Comparison of ENCODE assay signal across 19 cellular contexts in the genomic region with DNA sequence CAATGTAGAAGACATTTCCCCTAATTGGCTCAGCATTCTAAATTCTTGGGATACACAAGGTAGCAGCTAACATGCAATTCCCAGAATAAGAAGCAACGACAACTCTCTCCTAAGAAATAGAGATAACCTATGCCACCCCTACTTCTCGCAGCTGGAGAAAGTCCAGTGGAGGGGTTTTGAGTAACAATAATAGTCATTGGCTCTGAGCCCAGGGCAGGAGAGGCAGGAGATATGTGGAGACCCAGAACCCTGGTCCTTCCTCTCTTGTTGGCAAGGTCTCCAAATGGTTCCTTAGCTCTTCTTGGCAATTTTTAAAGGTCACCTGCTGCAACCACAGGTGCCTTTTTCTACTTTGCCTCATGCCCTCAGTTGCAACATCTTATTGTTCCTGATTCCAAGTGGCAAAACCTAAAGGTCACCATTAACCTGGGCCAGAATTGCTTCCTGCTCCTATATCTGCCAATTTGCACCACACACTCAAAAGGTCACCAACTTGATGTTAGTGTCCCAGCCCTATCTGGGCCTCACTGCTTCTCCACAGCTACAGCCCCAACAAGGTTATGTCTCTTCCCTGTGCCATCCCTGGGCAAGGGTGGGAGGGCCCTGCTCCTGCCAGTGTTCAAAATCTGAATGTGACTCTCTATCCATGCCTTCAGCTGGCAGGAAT. TPM values are rescaled to one million over a fixed set of nuclear protein-coding genes. Genes with fewer than 3 reads are reported as not detected.
DNase-seq lines count a peak whose midpoint lies in the region; ATAC-seq and TF ChIP-seq lines count a peak whose summit lies in the region.
"Had no signal": no experiment of that assay in that cellular context is flagged by ENCODE, and none has a peak within 500 bp of the region (broad histone marks: within the 10 kb centered on the region; RNA-seq: fewer than 3 reads in every experiment).

No MANE protein-coding gene starts in this region.

- no peak for DNase-seq in chondrocyte (ENCODE audit: low spot score)
- no peak for DNase-seq in epithelial cell of proximal tubule (ENCODE audit: low read depth)
- no peak for DNase-seq in mesenchymal stem cell
- DNase-seq in left ventricle myocardium superior = no peak
- DNase-seq in T-helper 9 cell = no peak
- DNase-seq: Caco-2; CD4-positive, CD25-positive, alpha-beta regulatory T cell; CD8-positive, alpha-beta T cell; DMS153; DND-41; H9 had no signal

- H3K9ac ChIP-seq in mesenchymal stem cell (ENCODE audit: low read length) = no peak overlapping the region
- H3K9ac ChIP-seq: BLaER1 had no signal

- H3K27me3 ChIP-seq in mesenchymal stem cell (ENCODE audit: control insufficient read depth in 1 of 2, insufficient read depth in 1 of 2, low read length in 2 of 2) = peaks cover 0 to 7% of the 10 kb centered on the region in 2 experiments
- H3K27me3 ChIP-seq: BLaER1 had no signal

- no peak overlapping the region for H3K4me3 ChIP-seq in epithelial cell of proximal tubule (ENCODE audit: low read depth, low read length)
- no peak overlapping the region for H3K4me3 ChIP-seq in mesenchymal stem cell (ENCODE audit: insufficient read depth in 1 of 2, low read depth in 1 of 2, low read length in 2 of 2)
- H3K4me3 ChIP-seq: BLaER1, GM23338 had no signal

- no peak overlapping the region for H2BK5ac ChIP-seq in mesenchymal stem cell (ENCODE audit: low read depth, low read length, poor library complexity, severe bottlenecking)

- no peak overlapping the region for H3K23ac ChIP-seq in mesenchymal stem cell (ENCODE audit: low read length in 2 of 2)

- no peak for ATAC-seq in GM21515 (IDR thresholded peaks at IDR 0.05; ENCODE audit: unreplicated experiment)
- ATAC-seq in left ventricle myocardium superior = no peak
- ATAC-seq: CD8-positive, alpha-beta T cell; GM23338; HCT116 had no signal

- H3K36me3 ChIP-seq in mesenchymal stem cell (ENCODE audit: control insufficient read depth in 1 of 2, insufficient read depth in 2 of 2, low read depth in 1 of 2, low read length in 2 of 2) = no peaks in the 10 kb centered on the region
- H3K36me3 ChIP-seq: BLaER1 had no signal

- WGBS in mesenchymal stem cell = 80% methylated on average over 1 of the region's 2 CpGs

- no peak overlapping the region for H2AFZ ChIP-seq in mesenchymal stem cell (ENCODE audit: low read depth, low read length)
- H2AFZ ChIP-seq: GM23338 had no signal

- H3K4me1 Mint-ChIP-seq in chondrocyte (ENCODE audit: low read depth) = peaks cover 68% of the 10 kb centered on the region
- H3K4me1 Mint-ChIP-seq: B cell; CD4-positive, CD25-positive, alpha-beta regulatory T cell; GM23338 had no signal

- H3K79me1 ChIP-seq in mesenchymal stem cell (replicated peaks; ENCODE audit: low read length, poor library complexity, severe bottlenecking) = peaks cover 12% of the 10 kb centered on the region

- H2BK120ac ChIP-seq in mesenchymal stem cell (ENCODE audit: low read depth, low read length) = no peak overlapping the region

- no peak overlapping the region for H2BK15ac ChIP-seq in mesenchymal stem cell (ENCODE audit: low read depth, poor library complexity, severe bottlenecking)

- no peak overlapping the region for H3K14ac ChIP-seq in mesenchymal stem cell (ENCODE audit: low read length in 2 of 2)

- H3K9me3 Mint-ChIP-seq in chondrocyte (ENCODE audit: low read depth) = no peaks in the 10 kb centered on the region
- H3K9me3 Mint-ChIP-seq: CD8-positive, alpha-beta T cell had no signal

- no peak overlapping the region for H3K4me3 Mint-ChIP-seq in chondrocyte (ENCODE audit: unreplicated experiment)
- H3K4me3 Mint-ChIP-seq: B cell; CD8-positive, alpha-beta T cell; GM23338; H9 had no signal

- H3K4me1 ChIP-seq in mesenchymal stem cell (ENCODE audit: control insufficient read depth, insufficient read depth, low read depth, low read length) = peaks cover 22% of the 10 kb centered on the region
- H3K4me1 ChIP-seq: Caco-2 had no signal

- no peak overlapping the region for H2BK12ac ChIP-seq in mesenchymal stem cell (ENCODE audit: low read length in 2 of 2)

- intact Hi-C loops in left ventricle myocardium superior (cut with micrococcal nuclease) = no loop called here

- H3K36me3 Mint-ChIP-seq in chondrocyte (ENCODE audit: low read depth) = no peaks in the 10 kb centered on the region
- H3K36me3 Mint-ChIP-seq: CD4-positive, CD25-positive, alpha-beta regulatory T cell; CD8-positive, alpha-beta T cell had no signal

- H3K18ac ChIP-seq in mesenchymal stem cell (ENCODE audit: low read depth in 1 of 2, low read length in 2 of 2) = no peak overlapping the region

- H3K27ac ChIP-seq in mesenchymal stem cell (ENCODE audit: low read length, poor library complexity, severe bottlenecking) = no peak overlapping the region
- H3K27ac ChIP-seq: BLaER1, C4-2B had no signal

- no peaks in the 10 kb centered on the region for H3K27me3 Mint-ChIP-seq in chondrocyte (ENCODE audit: low read depth)
- H3K27me3 Mint-ChIP-seq: CD4-positive, CD25-positive, alpha-beta regulatory T cell had no signal

- no peaks in the 10 kb centered on the region for H3K9me3 ChIP-seq in mesenchymal stem cell (ENCODE audit: control insufficient read depth, low read length)
- H3K9me3 ChIP-seq: BLaER1, Caco-2 had no signal

- H2AK5ac ChIP-seq in mesenchymal stem cell (ENCODE audit: low read length, severe bottlenecking) = peak overlapping the region; percentile 54

- no peak overlapping the region for H4K91ac ChIP-seq in mesenchymal stem cell (ENCODE audit: low read length)

- H4K8ac ChIP-seq in mesenchymal stem cell (ENCODE audit: low read length) = no peak overlapping the region

- H3K4ac ChIP-seq in mesenchymal stem cell (ENCODE audit: low read depth in 1 of 2, low read length in 2 of 2) = no peak overlapping the region

- H3K27ac Mint-ChIP-seq in chondrocyte (ENCODE audit: unreplicated experiment) = peak overlapping the region; percentile 63
- H3K27ac Mint-ChIP-seq: B cell; CD4-positive, CD25-positive, alpha-beta regulatory T cell; CD8-positive, alpha-beta T cell; GM23338; H9 had no signal

- no peak overlapping the region for H3K4me2 ChIP-seq in mesenchymal stem cell (ENCODE audit: low read length, poor library complexity, severe bottlenecking)
- H3K4me2 ChIP-seq: BLaER1, GM23338 had no signal

- TF ChIP-seq CTCF in chondrocyte (IDR thresholded peaks at IDR 0.05) (no peak), epithelial cell of proximal tubule (conservative IDR thresholded peaks at IDR 0.05; ENCODE audit: low read depth, low read length) (peak; percentile 13)

RNA-seq across cellular contexts. Expression of a gene that starts 36.7 kb away (rescaled TPM):
- 4.9 to 41.0 TPM (median 37.9 TPM) in 3 replicates for total RNA-seq in chondrocyte
- total RNA-seq in epithelial cell of proximal tubule = 0.07 TPM in 1 of 2 replicates, not detected in the other
- 0.15 TPM for polyA plus RNA-seq in mesenchymal stem cell (2013, experiment 1 of 2)
- 0.15 TPM for polyA plus RNA-seq in mesenchymal stem cell (2013, experiment 2 of 2)
- total RNA-seq in left ventricle myocardium superior = 0.64 TPM
- total RNA-seq: A172; CD4-positive, CD25-positive, alpha-beta regulatory T cell; H4 had no signal
- polyA plus RNA-seq: CD4-positive, CD25-positive, alpha-beta regulatory T cell; GM23338 had no signal
